ENCODE assay signal across 18 cellular contexts in the genomic region with DNA sequence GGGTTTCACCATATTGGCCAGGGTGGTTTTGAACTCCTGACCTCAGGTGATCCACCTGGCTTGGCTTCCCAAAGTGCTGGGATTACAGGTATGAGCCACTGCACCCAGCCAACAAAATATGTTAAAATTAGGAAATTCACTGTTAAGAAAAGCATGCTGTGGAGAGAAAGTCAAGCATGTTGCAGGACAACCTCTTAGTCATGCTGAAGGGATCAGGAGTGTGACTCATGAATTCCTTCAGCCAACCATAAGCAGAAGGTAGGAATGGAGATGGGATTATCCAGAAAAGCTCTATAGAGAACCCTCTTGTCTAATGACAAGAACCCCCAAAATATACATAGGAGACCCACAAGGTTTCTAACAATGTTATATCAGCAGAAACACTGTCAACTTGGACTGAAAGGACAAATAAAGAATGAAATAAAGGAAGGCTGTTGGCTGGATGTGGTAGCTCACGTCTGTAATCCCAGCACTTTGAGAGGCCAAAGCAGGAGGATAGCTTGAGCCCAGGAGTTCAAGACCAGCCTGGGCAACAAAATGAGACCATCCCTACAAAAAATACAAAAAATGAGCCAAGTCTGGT. TPM values are rescaled to one million over a fixed set of nuclear protein-coding genes. Genes with fewer than 3 reads are reported as not detected.
DNase-seq lines count a peak whose midpoint lies in the region; ATAC-seq, FAIRE-seq and TF ChIP-seq lines count a peak whose summit lies in the region.
"Had no signal": no experiment of that assay in that cellular context is flagged by ENCODE, and none has a peak within 500 bp of the region (broad histone marks: within the 10 kb centered on the region; RNA-seq: fewer than 3 reads in every experiment).

No MANE protein-coding gene starts in this region.

- DNase-seq in stimulated activated naive CD8-positive, alpha-beta T cell treated with anti-CD3 and anti-CD28 coated beads, Interleukin-15, amount 100 ng/mL, for 72 hours: no peak
- DNase-seq in RCC 7860 (ENCODE audit: low spot score) (peak; percentile 71), fibroblast of lung (ENCODE audit: low read depth in 2 of 2) (peak; percentile 21 to 85), urothelium cell line (ENCODE audit: low spot score) (peak; percentile 60), middle frontal gyrus (ENCODE audit: extremely low spot score, low spot score) (no peak), heart left ventricle (no peak), NCI-H128 (lab: John Stamatoyannopoulos, UW; ENCODE audit: unreplicated experiment) (no peak)
- DNase-seq: activated B cell treated with CpG ODN at 0.5 μM for 24 hours; activated naive CD8-positive, alpha-beta T cell treated with anti-CD3 and anti-CD28 coated beads, Interleukin-2, amount 50 U/mL, for 24 hours; islet precursor cell; NCI-H2029; NCI-H748 treated with DMSO at 0.1 percent for 48 hours; stimulated activated CD4-positive, alpha-beta T cell treated with anti-CD3 and anti-CD28 coated beads, Interleukin-2, amount 100 ng/mL, for 48 hours had no signal

- H3K9me3 Mint-ChIP-seq in stimulated activated naive CD8-positive, alpha-beta T cell treated with anti-CD3 and anti-CD28 coated beads, Interleukin-15, Interleukin-2, amounts not matched to agents 100 ng/mL and 50 ng/mL, for 24 hours: peaks cover 6% of the 10 kb centered on the region
- H3K9me3 Mint-ChIP-seq in stimulated activated naive CD8-positive, alpha-beta T cell treated with anti-CD3 and anti-CD28 coated beads, Interleukin-15, amount 100 ng/mL, for 72 hours: peaks cover 14 to 24% of the 10 kb centered on the region in 2 donors

- H3K4me3 Mint-ChIP-seq in stimulated activated naive CD8-positive, alpha-beta T cell treated with anti-CD3 and anti-CD28 coated beads, Interleukin-15, Interleukin-2, amounts not matched to agents 100 ng/mL and 50 ng/mL, for 24 hours: no peak overlapping the region
- H3K4me3 Mint-ChIP-seq in stimulated activated naive CD8-positive, alpha-beta T cell treated with anti-CD3 and anti-CD28 coated beads, Interleukin-15, amount 100 ng/mL, for 72 hours: no peak overlapping the region
- H3K4me3 Mint-ChIP-seq: activated B cell treated with CpG ODN at 0.5 μM for 24 hours; activated naive CD8-positive, alpha-beta T cell treated with anti-CD3 and anti-CD28 coated beads, Interleukin-2, amount 50 U/mL, for 24 hours; stimulated activated memory B cell treated with anti-CD40 and anti-IgM and Interleukin-4, amounts not matched to agents 10 μg/mL and 1 μg/mL and 100 μg/mL, for 72 hours had no signal

- no peaks in the 10 kb centered on the region for H3K27me3 Mint-ChIP-seq in stimulated activated naive CD8-positive, alpha-beta T cell treated with anti-CD3 and anti-CD28 coated beads, Interleukin-15, Interleukin-2, amounts not matched to agents 100 ng/mL and 50 ng/mL, for 24 hours
- no peaks in the 10 kb centered on the region for H3K27me3 Mint-ChIP-seq in stimulated activated naive CD8-positive, alpha-beta T cell treated with anti-CD3 and anti-CD28 coated beads, Interleukin-15, amount 100 ng/mL, for 72 hours
- H3K27me3 Mint-ChIP-seq: activated B cell treated with CpG ODN at 0.5 μM for 24 hours; activated naive CD8-positive, alpha-beta T cell treated with anti-CD3 and anti-CD28 coated beads, Interleukin-2, amount 50 U/mL, for 24 hours; stimulated activated memory B cell treated with anti-CD40 and anti-IgM and Interleukin-4, amounts not matched to agents 10 μg/mL and 1 μg/mL and 100 μg/mL, for 72 hours had no signal

- 89 to 96% (median 95%) methylated on average over 1 of the region's 1 CpG for WGBS in heart left ventricle, 4 donors

- peaks cover 35% of the 10 kb centered on the region for H3K36me3 Mint-ChIP-seq in stimulated activated naive CD8-positive, alpha-beta T cell treated with anti-CD3 and anti-CD28 coated beads, Interleukin-15, Interleukin-2, amounts not matched to agents 100 ng/mL and 50 ng/mL, for 24 hours (ENCODE audit: low read depth)

- H3K79me2 ChIP-seq in fibroblast of lung (ENCODE audit: control insufficient read depth, insufficient read depth, low read length): peaks cover 53% of the 10 kb centered on the region

- peak overlapping the region; percentile 18 for H3K27ac Mint-ChIP-seq in stimulated activated naive CD8-positive, alpha-beta T cell treated with anti-CD3 and anti-CD28 coated beads, Interleukin-15, Interleukin-2, amounts not matched to agents 100 ng/mL and 50 ng/mL, for 24 hours
- H3K27ac Mint-ChIP-seq in stimulated activated naive CD8-positive, alpha-beta T cell treated with anti-CD3 and anti-CD28 coated beads, Interleukin-15, amount 100 ng/mL, for 72 hours: no peak overlapping the region
- H3K27ac Mint-ChIP-seq: stimulated activated memory B cell treated with anti-CD40 and anti-IgM and Interleukin-4, amounts not matched to agents 10 μg/mL and 1 μg/mL and 100 μg/mL, for 72 hours had no signal

- H3K9me3 ChIP-seq in fibroblast of lung (ENCODE audit: control insufficient read depth, insufficient read depth, low read depth, low read length): no peaks in the 10 kb centered on the region
- H3K9me3 ChIP-seq in heart left ventricle: peaks cover 0 to 27% (median 6%) of the 10 kb centered on the region in 12 donors
- H3K9me3 ChIP-seq: HAP-1 had no signal

- no peak for ATAC-seq in stimulated activated naive CD8-positive, alpha-beta T cell treated with anti-CD3 and anti-CD28 coated beads, Interleukin-15, amount 100 ng/mL, for 72 hours
- no peak for ATAC-seq in heart left ventricle
- ATAC-seq: activated naive CD8-positive, alpha-beta T cell treated with anti-CD3 and anti-CD28 coated beads, Interleukin-2, amount 50 U/mL, for 24 hours; stimulated activated memory B cell treated with anti-CD40 and anti-IgM and Interleukin-4, amounts not matched to agents 10 μg/mL and 1 μg/mL and 100 μg/mL, for 72 hours had no signal

- intact Hi-C loops in heart left ventricle (cut with DNase I): no loop called here

- no peak for TF ChIP-seq POLR2A in heart left ventricle (IDR thresholded peaks at IDR 0.05)

- H3K27ac ChIP-seq in fibroblast of lung (ENCODE audit: insufficient read depth, low read length): no peak overlapping the region
- peak overlapping the region in 1 of 12 donors; percentile 71 for H3K27ac ChIP-seq in heart left ventricle

- no peak overlapping the region for H3K4me2 ChIP-seq in fibroblast of lung (ENCODE audit: extremely low read depth, insufficient read depth, low read length)

- H2AFZ ChIP-seq in fibroblast of lung (ENCODE audit: low read length): no peak overlapping the region

- peak; percentile 83 for FAIRE-seq in RCC 7860 (lab: Jason Lieb, UNC)
- no peak for FAIRE-seq in urothelium cell line (lab: Jason Lieb, UNC)
- FAIRE-seq: colon, GM19239 had no signal

- H3K9ac ChIP-seq in fibroblast of lung (ENCODE audit: insufficient read depth, low read length): no peak overlapping the region

- H3K4me1 Mint-ChIP-seq in stimulated activated naive CD8-positive, alpha-beta T cell treated with anti-CD3 and anti-CD28 coated beads, Interleukin-15, Interleukin-2, amounts not matched to agents 100 ng/mL and 50 ng/mL, for 24 hours (ENCODE audit: low read depth): peaks cover 8% of the 10 kb centered on the region
- H3K4me1 Mint-ChIP-seq in stimulated activated naive CD8-positive, alpha-beta T cell treated with anti-CD3 and anti-CD28 coated beads, Interleukin-15, amount 100 ng/mL, for 72 hours: peaks cover 4% of the 10 kb centered on the region

- H3K4me1 ChIP-seq in fibroblast of lung (ENCODE audit: control insufficient read depth, extremely low read depth, insufficient read depth, low read length) (no peaks in the 10 kb centered on the region), heart left ventricle (peaks cover 0 to 36% (median 10%) of the 10 kb centered on the region in 12 donors)

- H3K4me3 ChIP-seq in fibroblast of lung (replicated peaks in 1 of 4; ENCODE audit: control extremely low read depth in 1 of 4, insufficient read depth in 1 of 4, low read depth in 3 of 4, low read length in 4 of 4) (no peak overlapping the region), heart left ventricle (no peak overlapping the region)
- H3K4me3 ChIP-seq: HAP-1 had no signal

- no peaks in the 10 kb centered on the region for H3K36me3 ChIP-seq in fibroblast of lung (ENCODE audit: control insufficient read depth, insufficient read depth, low read length)
- H3K36me3 ChIP-seq in heart left ventricle: no peaks in the 10 kb centered on the region
- H3K36me3 ChIP-seq: HAP-1 had no signal

- TF ChIP-seq CTCF in fibroblast of lung (conservative IDR thresholded peaks at IDR 0.05 in 1 of 2, IDR thresholded peaks at IDR 0.05 in 1 of 2; ENCODE audit: low read depth in 1 of 2, low read length in 2 of 2): no peak
- no peak for TF ChIP-seq CTCF in heart left ventricle (IDR thresholded peaks at IDR 0.05)

- H3K27me3 ChIP-seq in fibroblast of lung (ENCODE audit: control insufficient read depth, insufficient read depth, low read length) (no peaks in the 10 kb centered on the region), heart left ventricle (no peaks in the 10 kb centered on the region)

- H4K20me1 ChIP-seq in fibroblast of lung (ENCODE audit: control insufficient read depth, extremely low read depth, insufficient read depth, low read length): no peaks in the 10 kb centered on the region

RNA-seq across cellular contexts. Expression of a gene that starts 16.0 kb away (rescaled TPM):
- total RNA-seq in fibroblast of lung: 13.4 and 23.0 TPM in 2 replicates
- polyA plus RNA-seq in fibroblast of lung: 7.5 and 7.6 TPM in 2 replicates
- polyA plus RNA-seq in fibroblast of lung (2012): 26.9 and 30.2 TPM in 2 replicates
- polyA minus RNA-seq in fibroblast of lung (ENCODE audit: low replicate concordance): 120 and 132 TPM in 2 replicates
- total RNA-seq in heart left ventricle: 10 to 100 TPM; 14.0 to 52.6 (median 28.4) TPM
- 10 to 100 TPM; 16.0 to 26.9 TPM for polyA plus RNA-seq in heart left ventricle

RNA-seq across cellular contexts. Expression of a gene that starts 58.7 kb away (rescaled TPM):
- total RNA-seq in fibroblast of lung (0.51 and 0.99 TPM in 2 replicates), heart left ventricle (under 1 TPM in 5 of 9 donors, not detected in 4; 0.09 to 0.96 (median 0.45) TPM)
- polyA plus RNA-seq in fibroblast of lung (0.20 and 0.94 TPM in 2 replicates), heart left ventricle (under 1 TPM; 0.23 to 0.35 TPM)
- polyA plus RNA-seq in fibroblast of lung (2012): 0.10 and 0.53 TPM in 2 replicates
- not detected in 2 replicates for polyA minus RNA-seq in fibroblast of lung (ENCODE audit: low replicate concordance)
- total RNA-seq: activated B cell treated with CpG ODN at 0.5 μM for 24 hours had no signal

Comparison
In these comparisons a context has a peak if more than half of its experiments do, and no peak if none do; other contexts are left out.
1. DNase-seq: peak in RCC 7860 (single experiment), fibroblast of lung (2 of 2) and urothelium cell line (single experiment); none in stimulated activated naive CD8-positive, alpha-beta T cell treated with anti-CD3 and anti-CD28 coated beads, Interleukin-15, amount 100 ng/mL, for 72 hours (0 of 2), middle frontal gyrus (single experiment), heart left ventricle (0 of 5) and NCI-H128 (single experiment).